Comparison of ENCODE assay signal across 8 cellular contexts in the genomic region with DNA sequence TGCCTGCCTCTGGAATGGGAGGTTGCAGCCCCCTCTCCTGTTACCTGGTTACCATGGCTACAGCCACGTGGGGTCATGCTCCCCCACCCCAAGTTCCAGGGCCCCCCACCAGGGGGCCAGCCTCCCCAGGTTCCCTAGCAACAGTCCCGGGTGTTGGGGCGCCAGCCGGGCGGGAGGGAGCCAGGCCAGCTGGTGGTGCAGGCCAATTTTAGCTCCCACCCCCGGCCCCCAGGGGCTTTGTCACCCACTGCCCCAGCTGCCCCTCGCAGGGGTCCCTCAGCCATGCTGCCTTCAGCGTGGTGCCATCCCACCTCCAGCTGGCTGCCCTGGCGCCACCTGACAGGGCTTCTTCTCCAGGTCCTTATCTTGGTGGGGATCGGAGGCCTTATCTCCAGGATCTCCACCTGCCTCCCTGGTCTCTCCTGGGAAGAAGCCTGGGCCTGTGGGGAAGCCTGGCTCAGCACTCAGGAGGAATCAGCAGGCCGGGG. TPM values are rescaled to one million over a fixed set of nuclear protein-coding genes. Genes with fewer than 3 reads are reported as not detected.
DNase-seq lines count a peak whose midpoint lies in the region; ATAC-seq and TF ChIP-seq lines count a peak whose summit lies in the region.

No MANE protein-coding gene starts in this region.

- H3K36me3 Mint-ChIP-seq in central memory CD8-positive, alpha-beta T cell (ENCODE audit: insufficient read depth), result peaks cover 4% of the 10 kb centered on the region

- no peak overlapping the region for H3K4me3 ChIP-seq in SK-N-SH (ENCODE audit: low read depth in 2 of 2, low read length in 1 of 2)
- H3K4me3 ChIP-seq in parathyroid adenoma (ENCODE audit: low read depth, low read length), result peak overlapping the region; percentile 9

- no peak for TF ChIP-seq RAD21 in SK-N-SH (IDR thresholded peaks at IDR 0.05; ENCODE audit: low read length)

- H3K36me3 ChIP-seq in SK-N-SH (replicated peaks in 1 of 2; ENCODE audit: control insufficient read depth in 1 of 2, insufficient read depth in 2 of 2, low read length in 1 of 2) (no peaks in the 10 kb centered on the region), parathyroid adenoma (ENCODE audit: control insufficient read depth, insufficient read depth, low read length) (no peaks in the 10 kb centered on the region)

- no peak for ATAC-seq in SK-N-SH treated with all-trans-retinoic acid at 6 μM for 48 hours
- ATAC-seq in central memory CD8-positive, alpha-beta T cell (replicated peaks; ENCODE audit: extremely low read depth, poor library complexity, severe bottlenecking), result no peak
- no peak for ATAC-seq in HG02588 (IDR thresholded peaks at IDR 0.05; ENCODE audit: unreplicated experiment)

- peaks cover 49% of the 10 kb centered on the region for H3K4me1 Mint-ChIP-seq in central memory CD8-positive, alpha-beta T cell

- H3K27me3 Mint-ChIP-seq in central memory CD8-positive, alpha-beta T cell, result no peaks in the 10 kb centered on the region

- peak overlapping the region; percentile 93 for H3K4me3 Mint-ChIP-seq in central memory CD8-positive, alpha-beta T cell

- H3K27ac ChIP-seq in SK-N-SH (ENCODE audit: low read depth in 2 of 2, low read length in 1 of 2) (no peak overlapping the region), parathyroid adenoma (no peak overlapping the region)

- H3K9ac ChIP-seq in SK-N-SH (no peak overlapping the region), parathyroid adenoma (no peak overlapping the region)

- peak overlapping the region; percentile 91 for H3K27ac Mint-ChIP-seq in central memory CD8-positive, alpha-beta T cell (ENCODE audit: low read depth)

- H3K79me2 ChIP-seq in SK-N-SH (ENCODE audit: insufficient read depth) (peaks cover 69% of the 10 kb centered on the region), parathyroid adenoma (peaks cover 44% of the 10 kb centered on the region)

- H3K9me2 ChIP-seq in SK-N-SH, result no peaks in the 10 kb centered on the region

- no peak for TF ChIP-seq EP300 in SK-N-SH (IDR thresholded peaks at IDR 0.05; ENCODE audit: borderline replicate concordance in 1 of 2, low read depth in 1 of 2, low read length in 1 of 2)

- H3K9me3 Mint-ChIP-seq in central memory CD8-positive, alpha-beta T cell, result no peaks in the 10 kb centered on the region

- TF ChIP-seq CTCF in SK-N-SH (IDR thresholded peaks at IDR 0.05) (peak; percentile 47), parathyroid adenoma (IDR thresholded peaks at IDR 0.05) (no peak)

- POLR2A ChIA-PET in SK-N-SH (lab: Yijun Ruan, JAX), result no interaction called here

- H3K9me3 ChIP-seq in SK-N-SH (no peaks in the 10 kb centered on the region), parathyroid adenoma (ENCODE audit: control insufficient read depth, low read length) (no peaks in the 10 kb centered on the region)

- DNase-seq in SK-N-SH, result peak; percentile 79
- DNase-seq in NAMALWA (ENCODE audit: low spot score), result peak; percentile 51
- DNase-seq in central memory CD8-positive, alpha-beta T cell (ENCODE audit: low spot score in 2 of 2), result no peak
- no peak for DNase-seq in inferior parietal cortex (ENCODE audit: extremely low spot score)
- no peak for DNase-seq in HuH-7.5 (ENCODE audit: low spot score)

- H3F3A ChIP-seq in SK-N-SH (replicated peaks; ENCODE audit: insufficient read depth), result peaks cover 6% of the 10 kb centered on the region

- peak overlapping the region; percentile 93 for H3K4me2 ChIP-seq in SK-N-SH
- H3K4me2 ChIP-seq in parathyroid adenoma (ENCODE audit: low read length), result peak overlapping the region; percentile 31

- H2AFZ ChIP-seq in SK-N-SH (ENCODE audit: low read depth) (no peak overlapping the region), parathyroid adenoma (no peak overlapping the region)

- peaks cover 42% of the 10 kb centered on the region for H4K20me1 ChIP-seq in SK-N-SH (ENCODE audit: insufficient read depth)

- no peaks in the 10 kb centered on the region for H3K27me3 ChIP-seq in SK-N-SH (ENCODE audit: insufficient read depth)
- no peaks in the 10 kb centered on the region for H3K27me3 ChIP-seq in parathyroid adenoma (ENCODE audit: control insufficient read depth, insufficient read depth, low read length)

- peaks cover 10 to 30% of the 10 kb centered on the region in 2 experiments; a peak in 2 of 4 replicates for H3K4me1 ChIP-seq in SK-N-SH (ENCODE audit: control insufficient read depth in 1 of 2, insufficient read depth in 2 of 2, low read depth in 1 of 2, low read length in 1 of 2)
- peaks cover 22% of the 10 kb centered on the region for H3K4me1 ChIP-seq in parathyroid adenoma

- 83% methylated on average over 11 of the region's 11 CpGs for WGBS in SK-N-SH (ENCODE audit: low lambda C conversion rate)

- CTCF ChIA-PET in SK-N-SH (lab: Yijun Ruan, JAX), result interaction anchor here (0.9 to 7.5 kb wide), 4 partner anchors 20 to 84 kb away, joined by 3 to 49 read pairs (median 4); no protein-coding TSS in a partner anchor

TF ChIP-seq in SK-N-SH, 30 proteins besides CTCF, POLR2A, EP300 and RAD21:
- TF ChIP-seq TAF1 (IDR thresholded peaks at IDR 0.05; ENCODE audit: borderline replicate concordance, low read depth, low read length) (no peak), GATA2 (CRISPR knock-in tag; IDR thresholded peaks at IDR 0.05) (peak; percentile 79)

TF ChIP-seq in SK-N-SH treated with all-trans-retinoic acid at 6 μM for 48 hours, 23 proteins besides CTCF, POLR2A, EP300 and RAD21:
- TF ChIP-seq OSR1 (CRISPR knock-in tag; IDR thresholded peaks at IDR 0.05), result no peak
- TF ChIP-seq TOX (CRISPR knock-in tag; IDR thresholded peaks at IDR 0.05; ENCODE audit: borderline replicate concordance), result no peak
- TF ChIP-seq ISL1 (CRISPR knock-in tag; IDR thresholded peaks at IDR 0.05), result no peak
- TF ChIP-seq ZFP30 (CRISPR knock-in tag; IDR thresholded peaks at IDR 0.05), result no peak
- TF ChIP-seq PPARA (CRISPR knock-in tag; IDR thresholded peaks at IDR 0.05; ENCODE audit: borderline replicate concordance), result no peak
- TF ChIP-seq GLIS3 (CRISPR knock-in tag; IDR thresholded peaks at IDR 0.05), result no peak

RNA-seq across cellular contexts. Expression of a gene that starts 3.0 kb away (rescaled TPM):
- polyA plus RNA-seq in SK-N-SH (2012; rRNA removed), result 9.8 and 16.3 TPM in 2 replicates
- polyA plus RNA-seq in SK-N-SH (2012; cell fraction: cytosol; rRNA removed), result 18.2 and 22.7 TPM in 2 replicates
- 31.0 and 42.9 TPM in 2 replicates for polyA plus RNA-seq in SK-N-SH (2012; cell fraction: nucleus; rRNA removed)

RNA-seq across cellular contexts. Expression of a gene that starts 8.9 kb away (rescaled TPM):
- 0.02 TPM in 1 of 2 replicates, not detected in the other for polyA plus RNA-seq in SK-N-SH (2012; rRNA removed)
- polyA plus RNA-seq in SK-N-SH (2012; cell fraction: cytosol; rRNA removed), result not detected in 2 replicates
- not detected in 2 replicates for polyA plus RNA-seq in SK-N-SH (2012; cell fraction: nucleus; rRNA removed)

Comparison
In these comparisons a context has a peak if more than half of its experiments do, and no peak if none do; other contexts are left out.
1. DNase-seq: peak in SK-N-SH (single experiment) and NAMALWA (single experiment); none in central memory CD8-positive, alpha-beta T cell (0 of 2), inferior parietal cortex (single experiment) and HuH-7.5 (single experiment).